In the genomic region with DNA sequence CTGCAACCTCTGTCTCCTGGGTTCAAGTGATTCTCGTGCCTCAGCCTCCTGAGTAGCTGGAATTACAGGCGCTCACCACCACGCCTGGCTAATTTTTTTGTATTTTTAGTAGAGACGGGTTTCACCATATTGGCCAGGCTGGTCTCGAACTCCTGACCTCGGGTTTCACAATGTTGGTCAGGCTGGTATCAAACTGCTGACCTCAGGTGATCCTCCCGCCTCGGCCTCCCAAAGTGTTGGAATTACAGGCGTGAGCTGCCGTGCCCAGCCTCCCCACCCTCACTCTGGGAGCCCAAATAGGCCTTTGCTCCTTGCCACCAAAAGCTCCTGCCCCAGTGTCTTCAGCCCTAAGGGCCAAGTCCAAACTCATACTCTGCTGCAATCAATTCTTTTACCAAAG, we compare ENCODE assay signal across 9 cellular contexts. TPM values are rescaled to one million over a fixed set of nuclear protein-coding genes. Genes with fewer than 3 reads are reported as not detected.
DNase-seq lines count a peak whose midpoint lies in the region; ATAC-seq, FAIRE-seq and TF ChIP-seq lines count a peak whose summit lies in the region.
"Not testable (repeated sequence)": the region's sequence is repeated elsewhere in the genome, so short reads cannot be mapped to it uniquely, and the experiment has no call there.
"Had no signal": no experiment of that assay in that cellular context is flagged by ENCODE, and none has a peak within 500 bp of the region (broad histone marks: within the 10 kb centered on the region; RNA-seq: fewer than 3 reads in every experiment).

No MANE protein-coding gene starts in this region.

- not testable (repeated sequence) for H3K27ac ChIP-seq in A549; K562 (ENCODE audit: extremely low read depth, low read depth, low read length); mesenchymal stem cell (ENCODE audit: low read length, poor library complexity, severe bottlenecking); neuronal stem cell (replicated peaks; ENCODE audit: low read length)

- not testable (repeated sequence) for TF ChIP-seq POLR2A in A549 (IDR thresholded peaks at IDR 0.05; ENCODE audit: low read length); K562 (conservative IDR thresholded peaks at IDR 0.05)

- H3K9ac ChIP-seq in K562 (ENCODE audit: insufficient read depth in 1 of 2, low read depth in 2 of 2, low read length in 2 of 2); mesenchymal stem cell (ENCODE audit: low read length); neuronal stem cell (ENCODE audit: low read depth, low read length, poor library complexity): not testable (repeated sequence)

- not testable (repeated sequence) for H3K23ac ChIP-seq in mesenchymal stem cell (ENCODE audit: low read length in 2 of 2); neuronal stem cell (ENCODE audit: low read depth, low read length, poor library complexity)

- H3K4me1 ChIP-seq in A549 (peaks cover 20% of the 10 kb centered on the region), K562 (replicated peaks in 1 of 2; ENCODE audit: control insufficient read depth in 2 of 2, insufficient read depth in 2 of 2, low read length in 2 of 2) (peaks cover 2 to 18% of the 10 kb centered on the region in 2 experiments; a peak in 4 of 5 replicates), mesenchymal stem cell (ENCODE audit: control insufficient read depth, insufficient read depth, low read depth, low read length) (peaks cover 24% of the 10 kb centered on the region)
- H3K4me1 ChIP-seq in neuronal stem cell (ENCODE audit: control insufficient read depth in 2 of 2, insufficient read depth in 1 of 2, low read depth in 1 of 2, low read length in 2 of 2) = not testable (repeated sequence)

- not testable (repeated sequence) for H3K14ac ChIP-seq in mesenchymal stem cell (ENCODE audit: low read length in 2 of 2)
- H3K14ac ChIP-seq in neuronal stem cell (ENCODE audit: low read length) = peak overlapping the region; percentile 47

- not testable (repeated sequence) for H3K9me3 Mint-ChIP-seq in T-helper 1 cell treated with Interleukin-12 subunit alpha and Interleukin-12 subunit beta and Interleukin-4 antibody, amounts not matched to agents 30 μg/mL and 1 μg/mL, for 36 hours

- not testable (repeated sequence) for H3K36me3 Mint-ChIP-seq in T-helper 1 cell treated with Interleukin-12 subunit alpha and Interleukin-12 subunit beta and Interleukin-4 antibody, amounts not matched to agents 30 μg/mL and 1 μg/mL, for 36 hours (ENCODE audit: low read depth)

- not testable (repeated sequence) for H3K79me1 ChIP-seq in mesenchymal stem cell (replicated peaks; ENCODE audit: low read length, poor library complexity, severe bottlenecking); neuronal stem cell (ENCODE audit: low read depth, low read length)

- 80% methylated on average over 10 of the region's 10 CpGs for WGBS in A549 (ENCODE audit: missing lambda C conversion rate)
- WGBS in K562 (ENCODE audit: insufficient coverage, low coverage, missing lambda C conversion rate) = 56% methylated on average over 10 of the region's 10 CpGs
- WGBS in mesenchymal stem cell = 94% methylated on average over 10 of the region's 10 CpGs
- whole genome bisulfite sequencing in neuronal stem cell (ENCODE audit: extremely low coverage in 2 of 2, insufficient read length in 2 of 2, insufficient replicate concordance in 1 of 2), 2 donors = no CpG with 5 or more reads among the region's 10 CpGs

- TF ChIP-seq CTCF in A549 (IDR thresholded peaks at IDR 0.05); K562 (IDR thresholded peaks at IDR 0.05 in 2 of 3, conservative IDR thresholded peaks at IDR 0.05 in 1 of 3; ENCODE audit: insufficient read depth in 2 of 3, low read depth in 1 of 3, low read length in 3 of 3): not testable (repeated sequence)

- H3K27me3 ChIP-seq in K562 (ENCODE audit: control insufficient read depth in 2 of 2, insufficient read depth in 2 of 2, low read length in 2 of 2); mesenchymal stem cell (ENCODE audit: control insufficient read depth in 1 of 2, insufficient read depth in 1 of 2, low read length in 2 of 2): not testable (repeated sequence)
- peaks cover 0 to 47% (median 2%) of the 10 kb centered on the region in 3 experiments for H3K27me3 ChIP-seq in neuronal stem cell (ENCODE audit: control insufficient read depth in 3 of 3, insufficient read depth in 3 of 3, low read depth in 1 of 3, low read length in 3 of 3)

- not testable (repeated sequence) for H3K79me2 ChIP-seq in K562 (ENCODE audit: control insufficient read depth, insufficient read depth, low read length)

- peak overlapping the region; percentile 67 for H2BK15ac ChIP-seq in mesenchymal stem cell (ENCODE audit: low read depth, poor library complexity, severe bottlenecking)
- not testable (repeated sequence) for H2BK15ac ChIP-seq in neuronal stem cell (ENCODE audit: low read length)

- not testable (repeated sequence) for H3K4me2 ChIP-seq in A549; K562 (ENCODE audit: insufficient read depth, low read length); mesenchymal stem cell (ENCODE audit: low read length, poor library complexity, severe bottlenecking); neuronal stem cell (ENCODE audit: insufficient read depth, low read length, poor library complexity, severe bottlenecking)

- H3K4me1 Mint-ChIP-seq in T-helper 1 cell treated with Interleukin-12 subunit alpha and Interleukin-12 subunit beta and Interleukin-4 antibody, amounts not matched to agents 30 μg/mL and 1 μg/mL, for 36 hours (ENCODE audit: low read depth) = peaks cover 23% of the 10 kb centered on the region

- in situ Hi-C loops in K562 (cut with MboI) = loop anchor here (5.0 kb wide), 2 partner anchors 101 to 161 kb away; no protein-coding TSS in a partner anchor

- not testable (repeated sequence) for H3K36me3 ChIP-seq in K562 (ENCODE audit: control insufficient read depth, insufficient read depth, low read length); mesenchymal stem cell (ENCODE audit: control insufficient read depth in 1 of 2, insufficient read depth in 2 of 2, low read depth in 1 of 2, low read length in 2 of 2); neuronal stem cell (replicated peaks in 1 of 2; ENCODE audit: control insufficient read depth in 2 of 2, insufficient read depth in 2 of 2, low read length in 2 of 2)

- peaks cover 11% of the 10 kb centered on the region for H3K27me3 Mint-ChIP-seq in T-helper 1 cell treated with Interleukin-12 subunit alpha and Interleukin-12 subunit beta and Interleukin-4 antibody, amounts not matched to agents 30 μg/mL and 1 μg/mL, for 36 hours (ENCODE audit: low read depth)

- H2AK5ac ChIP-seq in mesenchymal stem cell (ENCODE audit: low read length, severe bottlenecking); neuronal stem cell (ENCODE audit: low read depth, low read length): not testable (repeated sequence)

- CTCF ChIA-PET in A549 (lab: Yijun Ruan, JAX) = interaction anchor here (0.8 to 64.5 kb wide), 18 partner anchors 11 to 546 kb away, joined by 3 to 1994 read pairs (median 28); a partner anchor contains a TSS
- CTCF ChIA-PET in K562 (lab: Yijun Ruan, JAX; ENCODE audit: low intra/inter-chr PET ratio) = interaction anchor here (2.4 kb wide), 2 partner anchors 26 to 159 kb away, joined by 16 to 24 read pairs; no protein-coding TSS in a partner anchor

- TF ChIP-seq EP300 in A549 (IDR thresholded peaks at IDR 0.05); K562 (IDR thresholded peaks at IDR 0.05; ENCODE audit: low read length): not testable (repeated sequence)

- intact Hi-C loops in K562 (cut with micrococcal nuclease) = loop anchor here (2.0 kb wide), 1 partner anchor 159 kb away; no protein-coding TSS in a partner anchor

- H3K4me3 Mint-ChIP-seq in T-helper 1 cell treated with Interleukin-12 subunit alpha and Interleukin-12 subunit beta and Interleukin-4 antibody, amounts not matched to agents 30 μg/mL and 1 μg/mL, for 36 hours = not testable (repeated sequence)

- not testable (repeated sequence) for H2BK120ac ChIP-seq in mesenchymal stem cell (ENCODE audit: low read depth, low read length); neuronal stem cell (ENCODE audit: low read depth, low read length)

- H4K8ac ChIP-seq in mesenchymal stem cell (ENCODE audit: low read length); neuronal stem cell (ENCODE audit: low read depth, low read length): not testable (repeated sequence)

- H4K91ac ChIP-seq in mesenchymal stem cell (ENCODE audit: low read length); neuronal stem cell (ENCODE audit: low read depth, low read length, poor library complexity): not testable (repeated sequence)

- peak overlapping the region in 1 of 2 experiments; percentile 47 for H3K4ac ChIP-seq in mesenchymal stem cell (ENCODE audit: low read depth in 1 of 2, low read length in 2 of 2)
- not testable (repeated sequence) for H3K4ac ChIP-seq in neuronal stem cell (ENCODE audit: low read length)

- not testable (repeated sequence) for FAIRE-seq in A549 (lab: Jason Lieb, UNC); K562 (lab: Jason Lieb, UNC)

- H2AFZ ChIP-seq in K562 (ENCODE audit: low read depth, low read length); mesenchymal stem cell (ENCODE audit: low read depth, low read length); neuronal stem cell (ENCODE audit: low read length): not testable (repeated sequence)

- H2BK12ac ChIP-seq in mesenchymal stem cell (ENCODE audit: low read length in 2 of 2) = peak overlapping the region in 1 of 2 experiments; percentile 66
- H2BK12ac ChIP-seq in neuronal stem cell (ENCODE audit: low read length) = not testable (repeated sequence)

- TF ChIP-seq RAD21 in A549 (conservative IDR thresholded peaks at IDR 0.05 in 1 of 2, IDR thresholded peaks at IDR 0.05 in 1 of 2); K562 (CRISPR knock-in tag; conservative IDR thresholded peaks at IDR 0.05 in 1 of 2, IDR thresholded peaks at IDR 0.05 in 1 of 2): not testable (repeated sequence)

- peak overlapping the region in 1 of 2 experiments; percentile 21 for H3K18ac ChIP-seq in mesenchymal stem cell (ENCODE audit: low read depth in 1 of 2, low read length in 2 of 2)
- not testable (repeated sequence) for H3K18ac ChIP-seq in neuronal stem cell (ENCODE audit: low read length)

- not testable (repeated sequence) for H4K20me1 ChIP-seq in K562 (replicated peaks; ENCODE audit: control insufficient read depth, insufficient read depth, low read length)

- not testable (repeated sequence) for DNase-seq in A549 (ENCODE audit: low read depth in 1 of 2, low spot score in 1 of 2); K562 (ENCODE audit: extremely low read depth in 1 of 4, low spot score in 3 of 4); left lobe of liver (ENCODE audit: low spot score); mesenchymal stem cell; neuronal stem cell (ENCODE audit: low spot score)

- H3K9me3 ChIP-seq in A549; K562 (replicated peaks; ENCODE audit: control insufficient read depth, insufficient read depth, low read depth, low read length); mesenchymal stem cell (ENCODE audit: control insufficient read depth, low read length); neuronal stem cell (replicated peaks in 1 of 2; ENCODE audit: control insufficient read depth in 2 of 2, insufficient read depth in 1 of 2, low read depth in 1 of 2, low read length in 2 of 2): not testable (repeated sequence)

- not testable (repeated sequence) for ATAC-seq in A549, K562
- ATAC-seq in left lobe of liver = peak; percentile 13

- H3K9me1 ChIP-seq in K562 (ENCODE audit: control insufficient read depth, insufficient read depth, low read length) = not testable (repeated sequence)

- not testable (repeated sequence) for BruUV-seq in K562 (replicated peaks; lab: Mats Ljungman, UMichigan)

- H3K4me3 ChIP-seq in A549; K562; mesenchymal stem cell (ENCODE audit: insufficient read depth in 1 of 2, low read depth in 1 of 2, low read length in 2 of 2); neuronal stem cell (ENCODE audit: low read length in 2 of 2): not testable (repeated sequence)

- H2BK5ac ChIP-seq in mesenchymal stem cell (ENCODE audit: low read depth, low read length, poor library complexity, severe bottlenecking); neuronal stem cell (ENCODE audit: low read length): not testable (repeated sequence)

- peak overlapping the region; percentile 36 for H3K27ac Mint-ChIP-seq in T-helper 1 cell treated with Interleukin-12 subunit alpha and Interleukin-12 subunit beta and Interleukin-4 antibody, amounts not matched to agents 30 μg/mL and 1 μg/mL, for 36 hours

- POLR2A ChIA-PET in A549 (lab: Yijun Ruan, JAX) (interaction anchor here (0.6 kb wide), 1 partner anchor 18 kb away, joined by 6 read pairs; no protein-coding TSS in a partner anchor), K562 (lab: Yijun Ruan, JAX) (interaction anchor here (1.0 to 1.4 kb wide), 3 partner anchors 8 to 195 kb away, joined by 5 to 7 read pairs (median 5); no protein-coding TSS in a partner anchor)

RNA-seq across cellular contexts. Expression of a gene that starts 15.8 kb away (rescaled TPM):
- 1.1 and 1.2 TPM in 2 replicates for polyA plus RNA-seq in A549 (2011; rRNA removed)
- 0.56 and 1.0 TPM in 2 replicates for polyA plus RNA-seq in A549 (2012; cell fraction: cytosol; rRNA removed)
- 0.54 and 0.76 TPM in 2 replicates for polyA plus RNA-seq in A549 (2012; cell fraction: nucleus; rRNA removed)
- 1.1 to 2.0 TPM (median 1.3 TPM) in 3 replicates for polyA plus RNA-seq in A549 (2017; fragmentation: RNase III; extraction: RNeasy Plus Mini Kit Qiagen cat#74134 plus additional on column Dnase treatment)
- polyA minus RNA-seq in A549 (2011; rRNA and poly(A)+ RNA removed) = 1.4 and 2.2 TPM in 2 replicates
- total RNA-seq in K562 (2011; cell fraction: chromatin; rRNA removed; ENCODE audit: low replicate concordance) = 0.84 TPM in 1 of 2 replicates, not detected in the other
- 0.66 TPM in 1 of 2 replicates, not detected in the other for total RNA-seq in K562 (2011; cell fraction: nucleolus; rRNA removed)
- 1.2 TPM in 1 of 2 replicates, not detected in the other for total RNA-seq in K562 (2011; cell fraction: nucleoplasm; rRNA removed)
- total RNA-seq in K562 (2014; rRNA removed) = 0.95 TPM in 1 of 2 replicates, not detected in the other
- 0.16 TPM in 1 of 2 replicates, not detected in the other for total RNA-seq in K562 (2014; rRNA removed; fragmentation: Illumina TruSeq; extraction: Trizol)
- total RNA-seq in K562 (2015; rRNA removed; fragmentation: Illumina TruSeq; extraction: Trizol) = not detected in 2 replicates
- 0.13 and 0.24 TPM in 2 replicates for total RNA-seq in K562 (2021)
- 0.05 and 0.08 TPM in 2 replicates for polyA plus RNA-seq in K562 (2011; rRNA removed)
- 0.18 and 0.40 TPM in 2 replicates for polyA plus RNA-seq in K562 (2011; cell fraction: cytosol; rRNA removed)
- 0.20 and 0.38 TPM in 2 replicates for polyA plus RNA-seq in K562 (2011; cell fraction: nucleus; rRNA removed)
- 0.09 and 0.24 TPM in 2 replicates for polyA plus RNA-seq in K562 (2012)
- 0.54 TPM in 1 of 2 replicates, not detected in the other for polyA plus RNA-seq in K562 (2014; fragmentation: Illumina TruSeq; extraction: Trizol)
- polyA plus RNA-seq in K562 (2014; fragmentation: Nextera tagmentation; extraction: Ambion mirVana) = not detected
- 0.11 and 0.12 TPM in 2 replicates for polyA plus RNA-seq in K562 (2014; rRNA removed)
- polyA minus RNA-seq in K562 (2011; rRNA and poly(A)+ RNA removed) = not detected in 2 replicates
- polyA minus RNA-seq in K562 (2011; cell fraction: cytosol; rRNA and poly(A)+ RNA removed) = not detected in 2 replicates
- not detected in 2 replicates for polyA minus RNA-seq in K562 (2011; cell fraction: nucleus; rRNA and poly(A)+ RNA removed)
- 5.0 TPM for total RNA-seq in left lobe of liver
- polyA plus RNA-seq in mesenchymal stem cell (2013, experiment 1 of 2) = 313 TPM
- 315 TPM for polyA plus RNA-seq in mesenchymal stem cell (2013, experiment 2 of 2)
- 0.98 TPM for polyA plus RNA-seq in neuronal stem cell (2013, experiment 1 of 2)
- polyA plus RNA-seq in neuronal stem cell (2013, experiment 2 of 2) = 0.96 TPM
- total RNA-seq: CD4-positive, alpha-beta memory T cell had no signal
- polyA plus RNA-seq: CD4-positive, alpha-beta memory T cell had no signal

RNA-seq across cellular contexts. Expression of a gene that starts 18.2 kb away (rescaled TPM):
- polyA plus RNA-seq in A549 (2011; rRNA removed) = 0.26 TPM in 1 of 2 replicates, not detected in the other
- not detected in 2 replicates for polyA plus RNA-seq in A549 (2012; cell fraction: cytosol; rRNA removed)
- polyA plus RNA-seq in A549 (2012; cell fraction: nucleus; rRNA removed) = 0.06 and 0.07 TPM in 2 replicates
- not detected in 3 replicates for polyA plus RNA-seq in A549 (2017; fragmentation: RNase III; extraction: RNeasy Plus Mini Kit Qiagen cat#74134 plus additional on column Dnase treatment)
- polyA minus RNA-seq in A549 (2011; rRNA and poly(A)+ RNA removed) = not detected in 2 replicates
- 0.14 TPM in 1 of 2 replicates, not detected in the other for total RNA-seq in K562 (2011; cell fraction: chromatin; rRNA removed; ENCODE audit: low replicate concordance)
- not detected in 2 replicates for total RNA-seq in K562 (2011; cell fraction: nucleolus; rRNA removed)
- not detected in 2 replicates for total RNA-seq in K562 (2011; cell fraction: nucleoplasm; rRNA removed)
- not detected in 2 replicates for total RNA-seq in K562 (2014; rRNA removed)
- not detected in 2 replicates for total RNA-seq in K562 (2014; rRNA removed; fragmentation: Illumina TruSeq; extraction: Trizol)
- total RNA-seq in K562 (2015; rRNA removed; fragmentation: Illumina TruSeq; extraction: Trizol) = not detected in 2 replicates
- total RNA-seq in K562 (2021) = 0.27 TPM in 1 of 2 replicates, not detected in the other
- polyA plus RNA-seq in K562 (2011; rRNA removed) = 0.20 and 0.39 TPM in 2 replicates
- not detected in 2 replicates for polyA plus RNA-seq in K562 (2011; cell fraction: cytosol; rRNA removed)
- 0.10 and 0.13 TPM in 2 replicates for polyA plus RNA-seq in K562 (2011; cell fraction: nucleus; rRNA removed)
- polyA plus RNA-seq in K562 (2012) = 0.26 and 0.65 TPM in 2 replicates
- polyA plus RNA-seq in K562 (2014; fragmentation: Illumina TruSeq; extraction: Trizol) = not detected in 2 replicates
- under 1 TPM in 1 of 2 experiments, not detected in 1; 0.25 TPM for polyA plus RNA-seq in K562 (2014; fragmentation: Nextera tagmentation; extraction: Ambion mirVana)
- 0.21 TPM in 1 of 2 replicates, not detected in the other for polyA plus RNA-seq in K562 (2014; rRNA removed)
- polyA minus RNA-seq in K562 (2011; rRNA and poly(A)+ RNA removed) = 0.07 TPM in 1 of 2 replicates, not detected in the other
- not detected in 2 replicates for polyA minus RNA-seq in K562 (2011; cell fraction: cytosol; rRNA and poly(A)+ RNA removed)
- polyA minus RNA-seq in K562 (2011; cell fraction: nucleus; rRNA and poly(A)+ RNA removed) = not detected in 2 replicates
- 0.15 TPM for total RNA-seq in left lobe of liver
- polyA plus RNA-seq in mesenchymal stem cell (2013, experiment 1 of 2) = 13.5 TPM
- 14.0 TPM for polyA plus RNA-seq in mesenchymal stem cell (2013, experiment 2 of 2)
- polyA plus RNA-seq in neuronal stem cell (2013, experiment 1 of 2) = 1.4 TPM
- 1.2 TPM for polyA plus RNA-seq in neuronal stem cell (2013, experiment 2 of 2)
- total RNA-seq: Caco-2; CD4-positive, alpha-beta memory T cell; HFFc6 had no signal
- polyA plus RNA-seq: CD4-positive, alpha-beta memory T cell had no signal

RNA-seq across cellular contexts. Expression of a gene that starts 20.5 kb away (rescaled TPM):
- polyA plus RNA-seq in A549 (2011; rRNA removed) (14.0 and 19.9 TPM in 2 replicates), A549 (2017; fragmentation: RNase III; extraction: RNeasy Plus Mini Kit Qiagen cat#74134 plus additional on column Dnase treatment) (42.9 to 50.2 TPM (median 46.0 TPM) in 3 replicates), K562 (2011; rRNA removed) (1.1 and 3.1 TPM in 2 replicates), K562 (2014; fragmentation: Illumina TruSeq; extraction: Trizol) (1.3 and 1.6 TPM in 2 replicates), K562 (2014; fragmentation: Nextera tagmentation; extraction: Ambion mirVana) (under 1 TPM; 0.04 to 0.06 TPM), K562 (2014; rRNA removed) (1.5 and 1.6 TPM in 2 replicates)
- 37.0 and 54.6 TPM in 2 replicates for polyA plus RNA-seq in A549 (2012; cell fraction: cytosol; rRNA removed)
- polyA plus RNA-seq in A549 (2012; cell fraction: nucleus; rRNA removed) = 149 and 184 TPM in 2 replicates
- polyA minus RNA-seq in A549 (2011; rRNA and poly(A)+ RNA removed) = 17.4 and 22.8 TPM in 2 replicates
- 5.1 and 22.6 TPM in 2 replicates for total RNA-seq in K562 (2011; cell fraction: chromatin; rRNA removed; ENCODE audit: low replicate concordance)
- 12.2 and 15.7 TPM in 2 replicates for total RNA-seq in K562 (2011; cell fraction: nucleolus; rRNA removed)
- total RNA-seq in K562 (2011; cell fraction: nucleoplasm; rRNA removed) = 4.0 and 6.5 TPM in 2 replicates
- total RNA-seq in K562 (2014; rRNA removed) (1.5 and 4.0 TPM in 2 replicates), K562 (2014; rRNA removed; fragmentation: Illumina TruSeq; extraction: Trizol) (0.19 and 0.47 TPM in 2 replicates), K562 (2015; rRNA removed; fragmentation: Illumina TruSeq; extraction: Trizol) (0.65 and 0.75 TPM in 2 replicates), K562 (2021) (2.3 and 2.8 TPM in 2 replicates), left lobe of liver (8.9 TPM)
- 1.7 and 6.2 TPM in 2 replicates for polyA plus RNA-seq in K562 (2011; cell fraction: cytosol; rRNA removed)
- 8.1 and 13.7 TPM in 2 replicates for polyA plus RNA-seq in K562 (2011; cell fraction: nucleus; rRNA removed)
- polyA plus RNA-seq in K562 (2012) = 1.5 and 1.7 TPM in 2 replicates
- 0.74 and 1.6 TPM in 2 replicates for polyA minus RNA-seq in K562 (2011; rRNA and poly(A)+ RNA removed)
- polyA minus RNA-seq in K562 (2011; cell fraction: cytosol; rRNA and poly(A)+ RNA removed) = 2.7 and 6.3 TPM in 2 replicates
- 4.7 and 5.3 TPM in 2 replicates for polyA minus RNA-seq in K562 (2011; cell fraction: nucleus; rRNA and poly(A)+ RNA removed)
- 19.9 TPM for polyA plus RNA-seq in mesenchymal stem cell (2013, experiment 1 of 2)
- 18.4 TPM for polyA plus RNA-seq in mesenchymal stem cell (2013, experiment 2 of 2)
- polyA plus RNA-seq in neuronal stem cell (2013, experiment 1 of 2) = 2.4 TPM
- 2.3 TPM for polyA plus RNA-seq in neuronal stem cell (2013, experiment 2 of 2)

RNA-seq across cellular contexts. Expression of a gene that starts 54.3 kb away (rescaled TPM):
- 0.08 TPM in 1 of 2 replicates, not detected in the other for polyA plus RNA-seq in A549 (2011; rRNA removed)
- polyA plus RNA-seq in A549 (2012; cell fraction: cytosol; rRNA removed) = 0.21 and 0.26 TPM in 2 replicates
- polyA plus RNA-seq in A549 (2012; cell fraction: nucleus; rRNA removed) = 0.78 and 0.96 TPM in 2 replicates
- polyA plus RNA-seq in A549 (2017; fragmentation: RNase III; extraction: RNeasy Plus Mini Kit Qiagen cat#74134 plus additional on column Dnase treatment) = 0.13 TPM in 1 of 3 replicates, not detected in the others
- not detected in 2 replicates for polyA minus RNA-seq in A549 (2011; rRNA and poly(A)+ RNA removed)
- not detected in 2 replicates for total RNA-seq in K562 (2011; cell fraction: chromatin; rRNA removed; ENCODE audit: low replicate concordance)
- total RNA-seq in K562 (2011; cell fraction: nucleolus; rRNA removed) = not detected in 2 replicates
- total RNA-seq in K562 (2011; cell fraction: nucleoplasm; rRNA removed) = not detected in 2 replicates
- total RNA-seq in K562 (2014; rRNA removed) = not detected in 2 replicates
- not detected in 2 replicates for total RNA-seq in K562 (2014; rRNA removed; fragmentation: Illumina TruSeq; extraction: Trizol)
- not detected in 2 replicates for total RNA-seq in K562 (2015; rRNA removed; fragmentation: Illumina TruSeq; extraction: Trizol)
- not detected in 2 replicates for total RNA-seq in K562 (2021)
- polyA plus RNA-seq in K562 (2011; rRNA removed) = not detected in 2 replicates
- polyA plus RNA-seq in K562 (2011; cell fraction: cytosol; rRNA removed) = not detected in 2 replicates
- polyA plus RNA-seq in K562 (2011; cell fraction: nucleus; rRNA removed) = not detected in 2 replicates
- not detected in 2 replicates for polyA plus RNA-seq in K562 (2012)
- not detected in 2 replicates for polyA plus RNA-seq in K562 (2014; fragmentation: Illumina TruSeq; extraction: Trizol)
- polyA plus RNA-seq in K562 (2014; fragmentation: Nextera tagmentation; extraction: Ambion mirVana) = not detected
- not detected in 2 replicates for polyA plus RNA-seq in K562 (2014; rRNA removed)
- polyA minus RNA-seq in K562 (2011; rRNA and poly(A)+ RNA removed) = not detected in 2 replicates
- not detected in 2 replicates for polyA minus RNA-seq in K562 (2011; cell fraction: cytosol; rRNA and poly(A)+ RNA removed)
- not detected in 2 replicates for polyA minus RNA-seq in K562 (2011; cell fraction: nucleus; rRNA and poly(A)+ RNA removed)
- total RNA-seq in left lobe of liver = not detected
- 0.03 TPM for polyA plus RNA-seq in mesenchymal stem cell (2013, experiment 1 of 2)
- polyA plus RNA-seq in mesenchymal stem cell (2013, experiment 2 of 2) = 0.01 TPM
- polyA plus RNA-seq in neuronal stem cell (2013, experiment 1 of 2) = 0.13 TPM
- polyA plus RNA-seq in neuronal stem cell (2013, experiment 2 of 2) = not detected
- total RNA-seq: Caco-2; CD4-positive, alpha-beta memory T cell had no signal
- polyA plus RNA-seq: CD4-positive, alpha-beta memory T cell had no signal
